In genomic region chr6:167280441-167280835, GRCh38 we compare ENCODE assay signal across 17 cellular contexts. TPM values are rescaled to one million over a fixed set of nuclear protein-coding genes. Genes with fewer than 3 reads are reported as not detected.
"Had no signal": no experiment of that assay in that cellular context is flagged by ENCODE, and none has a peak within 500 bp of the region (broad histone marks: within the 10 kb centered on the region; RNA-seq: fewer than 3 reads in every experiment).

No MANE protein-coding gene starts in this region.

RNA-seq across cellular contexts. Expression of gene UNC93A, which starts 10.7 kb away (rescaled TPM):
- total RNA-seq: dermis microvascular lymphatic vessel endothelial cell; fibroblast of lung; frontal cortex; glomerular endothelial cell; heart left ventricle; kidney epithelial cell; left ventricle myocardium superior; lung; mononuclear cell; naive thymus-derived CD8-positive, alpha-beta T cell; neural crest cell; posterior vena cava; right cardiac atrium; upper lobe of left lung had no signal

RNA-seq across cellular contexts. Expression of gene TTLL2, which starts 44.4 kb away (rescaled TPM):
- total RNA-seq: dermis microvascular lymphatic vessel endothelial cell; fibroblast of lung; glomerular endothelial cell; heart left ventricle; kidney epithelial cell; left colon; left ventricle myocardium superior; lung; mononuclear cell; naive thymus-derived CD8-positive, alpha-beta T cell; neural crest cell; ovary; posterior vena cava; right cardiac atrium; upper lobe of left lung; uterus had no signal
